In genomic region chr17:50877042-50877441, GRCh38 we compare ENCODE assay signal across 4 cellular contexts. TPM values are rescaled to one million over a fixed set of nuclear protein-coding genes. Genes with fewer than 3 reads are reported as not detected.
"Had no signal": no experiment of that assay in that cellular context is flagged by ENCODE, and none has a peak within 500 bp of the region (broad histone marks: within the 10 kb centered on the region; RNA-seq: fewer than 3 reads in every experiment).

No MANE protein-coding gene starts in this region.

RNA-seq across cellular contexts. Expression of gene WFIKKN2, which starts 41.7 kb away (rescaled TPM):
- total RNA-seq: LHCN-M2, M059J, MCF 10A, NCI-H460 had no signal
